Comparison of ENCODE assay signal across 18 cellular contexts in the genomic region with DNA sequence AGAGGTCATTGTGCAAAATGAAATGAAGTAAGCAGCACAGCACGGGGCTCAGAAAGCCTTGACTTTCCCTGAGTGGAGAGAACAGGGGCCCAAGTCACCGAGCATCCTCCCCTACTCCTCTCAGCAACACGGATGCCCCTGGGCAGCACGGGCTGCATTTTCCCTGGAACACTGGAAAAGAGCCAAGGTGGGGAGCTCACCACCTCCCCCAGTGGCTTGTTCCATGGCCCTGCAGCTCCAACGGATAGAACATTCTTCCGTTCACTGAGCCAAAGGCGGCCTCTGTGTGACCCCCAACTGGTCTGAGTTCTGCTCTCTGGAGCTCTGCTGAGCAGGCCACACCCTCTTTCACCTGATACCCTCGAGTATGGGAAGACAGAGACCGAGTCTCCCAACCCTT. TPM values are rescaled to one million over a fixed set of nuclear protein-coding genes. Genes with fewer than 3 reads are reported as not detected.
DNase-seq lines count a peak whose midpoint lies in the region; ATAC-seq and TF ChIP-seq lines count a peak whose summit lies in the region.
"Had no signal": no experiment of that assay in that cellular context is flagged by ENCODE, and none has a peak within 500 bp of the region (broad histone marks: within the 10 kb centered on the region; RNA-seq: fewer than 3 reads in every experiment).

No MANE protein-coding gene starts in this region.

- no peaks in the 10 kb centered on the region for H3K79me2 ChIP-seq in GM23338 (replicated peaks; ENCODE audit: insufficient read depth)
- H3K79me2 ChIP-seq in smooth muscle cell (ENCODE audit: low read depth): no peaks in the 10 kb centered on the region

- H3K4me3 Mint-ChIP-seq in GM23338 (no peak overlapping the region), osteocyte (ENCODE audit: unreplicated experiment) (no peak overlapping the region)
- H3K4me3 Mint-ChIP-seq: activated naive CD4-positive, alpha-beta T cell treated with anti-CD3 and anti-CD28 coated beads, Interleukin-2, amount 10 ng/mL, durations not matched to agents 7 days and 5 days; brain; CD8-positive, alpha-beta memory T cell; T-helper 1 cell treated with Interleukin-12 subunit alpha and Interleukin-12 subunit beta and Interleukin-4 antibody, amounts not matched to agents 30 μg/mL and 1 μg/mL, for 36 hours had no signal

- no peak overlapping the region for H3K4me3 ChIP-seq in GM23338
- no peak overlapping the region for H3K4me3 ChIP-seq in RWPE2 (ENCODE audit: severe bottlenecking)
- H3K4me3 ChIP-seq in heart left ventricle: no peak overlapping the region
- no peak overlapping the region for H3K4me3 ChIP-seq in smooth muscle cell
- H3K4me3 ChIP-seq: pancreas had no signal

- H3K27me3 ChIP-seq in GM23338 (ENCODE audit: insufficient read depth) (no peaks in the 10 kb centered on the region), RWPE2 (ENCODE audit: insufficient read depth, poor library complexity, severe bottlenecking) (no peaks in the 10 kb centered on the region), heart left ventricle (no peaks in the 10 kb centered on the region), smooth muscle cell (ENCODE audit: low read depth) (no peaks in the 10 kb centered on the region)
- H3K27me3 ChIP-seq: pancreas had no signal

- DNase-seq in GM23338 (ENCODE audit: low spot score) (peak; percentile 77), RWPE2 (ENCODE audit: low spot score) (no peak), heart left ventricle (peak in 1 of 5 donors; percentile 40), osteocyte (ENCODE audit: extremely low spot score, unreplicated experiment) (no peak), superior temporal gyrus (ENCODE audit: extremely low spot score) (no peak), DMS79 (lab: John Stamatoyannopoulos, UW) (no peak), smooth muscle cell (lab: John Stamatoyannopoulos, UW; ENCODE audit: unreplicated experiment) (no peak)
- DNase-seq: activated CD8-positive, alpha-beta memory T cell treated with anti-CD3 and anti-CD28 coated beads, Interleukin-2, amount 50 U/mL, for 48 hours; activated naive CD4-positive, alpha-beta T cell treated with anti-CD3 and anti-CD28 coated beads, Interleukin-2, amount 10 ng/mL, durations not matched to agents 7 days and 5 days; CD8-positive, alpha-beta memory T cell; effector CD8-positive, alpha-beta T cell; foreskin keratinocyte; GF-D8; islet precursor cell; NCI-H226; pancreas had no signal

- H4K20me1 ChIP-seq in GM23338 (replicated peaks; ENCODE audit: insufficient read depth) (no peaks in the 10 kb centered on the region), smooth muscle cell (ENCODE audit: low read depth) (no peaks in the 10 kb centered on the region)

- ATAC-seq in GM23338: peak; percentile 98
- ATAC-seq in RWPE2 (ENCODE audit: low read depth): peak; percentile 17; the same call in 2 of the 3 replicates
- peak; percentile 21 to 48 (median 30) for ATAC-seq in heart left ventricle
- ATAC-seq: foreskin keratinocyte, pancreas had no signal

- no peaks in the 10 kb centered on the region for H3K36me3 Mint-ChIP-seq in GM23338 (ENCODE audit: low read depth)
- no peaks in the 10 kb centered on the region for H3K36me3 Mint-ChIP-seq in osteocyte (ENCODE audit: unreplicated experiment)
- H3K36me3 Mint-ChIP-seq: activated naive CD4-positive, alpha-beta T cell treated with anti-CD3 and anti-CD28 coated beads, Interleukin-2, amount 10 ng/mL, durations not matched to agents 7 days and 5 days; brain had no signal

- H3K4me2 ChIP-seq in GM23338 (no peak overlapping the region), smooth muscle cell (no peak overlapping the region)

- H3K4me1 Mint-ChIP-seq in GM23338: peaks cover 12% of the 10 kb centered on the region
- H3K4me1 Mint-ChIP-seq in osteocyte (ENCODE audit: unreplicated experiment): peaks cover 30% of the 10 kb centered on the region
- H3K4me1 Mint-ChIP-seq: activated naive CD4-positive, alpha-beta T cell treated with anti-CD3 and anti-CD28 coated beads, Interleukin-2, amount 10 ng/mL, durations not matched to agents 7 days and 5 days; CD8-positive, alpha-beta memory T cell had no signal

- H3K27ac ChIP-seq in GM23338 (ENCODE audit: low read depth): no peak overlapping the region
- H3K27ac ChIP-seq in RWPE2 (ENCODE audit: poor library complexity, severe bottlenecking): no peak overlapping the region
- peak overlapping the region in 9 of 12 donors; percentile 27 to 80 (median 58) for H3K27ac ChIP-seq in heart left ventricle
- H3K27ac ChIP-seq in smooth muscle cell (ENCODE audit: low read depth): no peak overlapping the region
- H3K27ac ChIP-seq: foreskin keratinocyte, pancreas had no signal

- H3F3A ChIP-seq in GM23338 (replicated peaks; ENCODE audit: low read depth) (no peaks in the 10 kb centered on the region), smooth muscle cell (ENCODE audit: low read depth) (no peaks in the 10 kb centered on the region)

- H3K36me3 ChIP-seq in GM23338 (ENCODE audit: insufficient read depth): no peaks in the 10 kb centered on the region
- H3K36me3 ChIP-seq in RWPE2 (ENCODE audit: low read depth): no peaks in the 10 kb centered on the region
- no peaks in the 10 kb centered on the region for H3K36me3 ChIP-seq in heart left ventricle
- H3K36me3 ChIP-seq in smooth muscle cell (ENCODE audit: low read depth): no peaks in the 10 kb centered on the region
- H3K36me3 ChIP-seq: pancreas had no signal

- WGBS in heart left ventricle, 4 donors: 20 to 43% (median 28%) methylated on average over 6 to 9 of the region's 9 CpGs
- 58% methylated on average over 9 of the region's 9 CpGs for WGBS in smooth muscle cell (ENCODE audit: low lambda C conversion rate)

- TF ChIP-seq CTCF in GM23338 (conservative IDR thresholded peaks at IDR 0.05; ENCODE audit: low read depth in 2 of 2): 0 out of 4 replicates have a peak, but pooled peaks have one; percentile 7 to 18
- TF ChIP-seq CTCF in RWPE2 (IDR thresholded peaks at IDR 0.05; ENCODE audit: poor library complexity, severe bottlenecking): no peak
- TF ChIP-seq CTCF in heart left ventricle (IDR thresholded peaks at IDR 0.05): peak in 2 of 12 donors; percentile 9 to 30
- peak; percentile 28 for TF ChIP-seq CTCF in osteocyte (IDR thresholded peaks at IDR 0.05)
- TF ChIP-seq CTCF in smooth muscle cell (IDR thresholded peaks at IDR 0.05; ENCODE audit: borderline replicate concordance, insufficient read depth, poor library complexity, severe bottlenecking): no peak

- H3K9me3 Mint-ChIP-seq in GM23338 (no peaks in the 10 kb centered on the region), osteocyte (ENCODE audit: unreplicated experiment) (no peaks in the 10 kb centered on the region)
- H3K9me3 Mint-ChIP-seq: activated naive CD4-positive, alpha-beta T cell treated with anti-CD3 and anti-CD28 coated beads, Interleukin-2, amount 10 ng/mL, durations not matched to agents 7 days and 5 days; CD8-positive, alpha-beta memory T cell; T-helper 1 cell treated with Interleukin-12 subunit alpha and Interleukin-12 subunit beta and Interleukin-4 antibody, amounts not matched to agents 30 μg/mL and 1 μg/mL, for 36 hours had no signal

- no peak overlapping the region for H3K27ac Mint-ChIP-seq in GM23338
- peak overlapping the region; percentile 63 for H3K27ac Mint-ChIP-seq in osteocyte (ENCODE audit: unreplicated experiment)
- H3K27ac Mint-ChIP-seq: activated naive CD4-positive, alpha-beta T cell treated with anti-CD3 and anti-CD28 coated beads, Interleukin-2, amount 10 ng/mL, durations not matched to agents 7 days and 5 days; CD8-positive, alpha-beta memory T cell; T-helper 1 cell treated with Interleukin-12 subunit alpha and Interleukin-12 subunit beta and Interleukin-4 antibody, amounts not matched to agents 30 μg/mL and 1 μg/mL, for 36 hours had no signal

- H3K9me2 ChIP-seq in GM23338 (ENCODE audit: insufficient read depth): no peaks in the 10 kb centered on the region

- H2AFZ ChIP-seq in GM23338: no peak overlapping the region
- H2AFZ ChIP-seq in smooth muscle cell (ENCODE audit: low read depth): no peak overlapping the region

- no peak overlapping the region for H3K9ac ChIP-seq in smooth muscle cell (ENCODE audit: low read depth)

- H3K4me1 ChIP-seq in GM23338 (ENCODE audit: insufficient read depth) (peaks cover 3% of the 10 kb centered on the region), RWPE2 (ENCODE audit: insufficient read depth, poor library complexity, severe bottlenecking) (peaks cover 6% of the 10 kb centered on the region), heart left ventricle (peaks cover 0 to 29% (median 15%) of the 10 kb centered on the region in 12 donors), smooth muscle cell (ENCODE audit: low read depth) (peaks cover 5% of the 10 kb centered on the region)
- H3K4me1 ChIP-seq: pancreas had no signal

- no peaks in the 10 kb centered on the region for H3K9me3 ChIP-seq in RWPE2 (ENCODE audit: severe bottlenecking)
- no peaks in the 10 kb centered on the region for H3K9me3 ChIP-seq in heart left ventricle
- H3K9me3 ChIP-seq in smooth muscle cell (replicated peaks; ENCODE audit: low read depth): no peaks in the 10 kb centered on the region
- H3K9me3 ChIP-seq: pancreas had no signal

- intact Hi-C loops in heart left ventricle (cut with DNase I): no loop called here

- peaks cover 2% of the 10 kb centered on the region for H3K27me3 Mint-ChIP-seq in GM23338 (ENCODE audit: insufficient read depth, low read depth, poor library complexity)
- H3K27me3 Mint-ChIP-seq in osteocyte (ENCODE audit: unreplicated experiment): no peaks in the 10 kb centered on the region

- no peak for TF ChIP-seq POLR2A in heart left ventricle (IDR thresholded peaks at IDR 0.05)

TF ChIP-seq in GM23338, 12 proteins besides CTCF, POLR2A, EP300 and RAD21:
- TF ChIP-seq NANOG (IDR thresholded peaks at IDR 0.05; ENCODE audit: borderline replicate concordance) (no peak), CREB1 (CRISPR knock-in tag; IDR thresholded peaks at IDR 0.05; ENCODE audit: low read depth) (no peak), ZNF331 (CRISPR knock-in tag; IDR thresholded peaks at IDR 0.05; ENCODE audit: low read depth) (no peak), ZNF114 (CRISPR knock-in tag; IDR thresholded peaks at IDR 0.05) (no peak)

RNA-seq across cellular contexts. Expression of a gene that starts 20.8 kb away (rescaled TPM):
- total RNA-seq in GM23338 (2014; rRNA removed; shearing (Covaris generic)): 6.3 and 6.6 TPM in 2 replicates
- polyA plus RNA-seq in GM23338 (2016; fragmentation: Nextera tagmentation; extraction: Ambion mirVana): 0.53 and 0.56 TPM in 2 replicates
- 1 to 10 TPM in 8 of 9 donors, under 1 TPM in 1; 0.24 to 9.3 (median 2.2) TPM for total RNA-seq in heart left ventricle
- 1 to 10 TPM; 1.2 to 3.3 TPM for polyA plus RNA-seq in heart left ventricle
- total RNA-seq in osteocyte: 1.5 and 2.1 TPM in 2 replicates
- 0.27 and 0.36 TPM in 2 replicates for total RNA-seq in smooth muscle cell
- 0.18 and 0.65 TPM in 2 replicates for polyA plus RNA-seq in smooth muscle cell
- total RNA-seq: CD8-positive, alpha-beta memory T cell had no signal
- polyA plus RNA-seq: CD8-positive, alpha-beta memory T cell had no signal

RNA-seq across cellular contexts. Expression of a gene that starts 46.8 kb away (rescaled TPM):
- total RNA-seq in GM23338 (2014; rRNA removed; shearing (Covaris generic)): 8.4 and 9.7 TPM in 2 replicates
- 6.1 and 6.5 TPM in 2 replicates for polyA plus RNA-seq in GM23338 (2016; fragmentation: Nextera tagmentation; extraction: Ambion mirVana)
- total RNA-seq in heart left ventricle: 10 to 100 TPM; 13.2 to 24.1 (median 19.0) TPM
- 10 to 100 TPM; 12.8 to 23.1 TPM for polyA plus RNA-seq in heart left ventricle
- 2.9 and 3.2 TPM in 2 replicates for total RNA-seq in osteocyte
- 7.3 and 12.5 TPM in 2 replicates for total RNA-seq in smooth muscle cell
- 6.9 and 14.0 TPM in 2 replicates for polyA plus RNA-seq in smooth muscle cell
- polyA plus RNA-seq: CD8-positive, alpha-beta memory T cell had no signal

Comparison
In these comparisons a context has a peak if more than half of its experiments do, and no peak if none do; other contexts are left out.
1. ATAC-seq: peak in every context shown above with its lines; median percentile 98 in GM23338; 30 in heart left ventricle; 17 in RWPE2.
2. H3K27ac ChIP-seq: peak in heart left ventricle (9 of 12); none in GM23338 (single experiment), RWPE2 (single experiment) and smooth muscle cell (single experiment).
3. CTCF ChIP-seq: peak in GM23338 (2 of 2) and osteocyte (single experiment); none in RWPE2 (single experiment) and smooth muscle cell (single experiment).